Comparison of ENCODE assay signal across 1 cellular context in genomic region chr7:23333671-23334246, GRCh38.
TF ChIP-seq lines count a peak whose summit lies in the region.

No MANE protein-coding gene starts in this region.

TF ChIP-seq in HCT116, 20 proteins besides CTCF, POLR2A, EP300 and RAD21 (continued from another document):
- no peak for TF ChIP-seq TCF7L2 (IDR thresholded peaks at IDR 0.05; ENCODE audit: borderline replicate concordance, extremely low read depth, insufficient read depth, insufficient read length)
- TF ChIP-seq EZH2phosphoT487 (IDR thresholded peaks at IDR 0.05; ENCODE audit: borderline replicate concordance) = no peak
- TF ChIP-seq CEBPB (IDR thresholded peaks at IDR 0.05; ENCODE audit: low read depth) = peak; percentile 40
- TF ChIP-seq YY1 (IDR thresholded peaks at IDR 0.05; ENCODE audit: extremely low read depth, insufficient replicate concordance, low read depth, low read length) = no peak
